Comparison of ENCODE assay signal across 1 cellular context in the genomic region with DNA sequence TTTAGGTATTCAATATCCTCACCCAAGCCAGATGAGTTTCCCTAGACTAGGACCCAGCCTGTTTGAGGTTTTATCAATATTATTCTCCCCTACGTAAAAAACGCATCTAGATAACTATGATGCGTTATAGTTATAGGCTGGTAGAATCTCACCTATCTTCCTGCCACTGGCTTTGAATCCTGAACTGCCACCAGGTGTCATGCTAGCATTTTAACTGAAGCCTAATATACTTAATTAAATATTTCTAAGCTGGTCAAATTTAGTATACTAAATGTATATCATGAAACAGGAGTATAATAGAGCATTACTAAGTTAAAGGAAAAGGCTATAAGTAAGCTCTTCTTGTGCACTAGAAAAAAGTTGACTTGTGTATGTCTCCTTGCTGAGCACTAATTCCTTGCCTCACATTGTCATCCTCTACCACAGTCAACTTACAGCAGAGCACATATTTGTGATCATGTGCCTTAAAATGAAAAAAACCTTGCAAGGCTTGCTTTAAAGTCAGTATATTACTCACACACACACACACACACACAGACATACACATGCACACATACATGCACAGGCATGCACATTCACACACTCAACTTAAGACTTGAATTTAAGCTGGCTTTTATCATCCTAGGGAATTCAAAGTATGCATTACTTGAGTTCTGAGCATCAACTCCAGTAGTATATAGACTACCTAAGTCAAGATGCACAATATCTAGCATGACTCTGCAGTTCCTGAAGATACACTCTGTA.
TF ChIP-seq lines count a peak whose summit lies in the region.

No MANE protein-coding gene starts in this region.

TF ChIP-seq in neural cell, 6 proteins besides CTCF, POLR2A, EP300 and RAD21 (continued from another document):
- TF ChIP-seq, protein P1, sequence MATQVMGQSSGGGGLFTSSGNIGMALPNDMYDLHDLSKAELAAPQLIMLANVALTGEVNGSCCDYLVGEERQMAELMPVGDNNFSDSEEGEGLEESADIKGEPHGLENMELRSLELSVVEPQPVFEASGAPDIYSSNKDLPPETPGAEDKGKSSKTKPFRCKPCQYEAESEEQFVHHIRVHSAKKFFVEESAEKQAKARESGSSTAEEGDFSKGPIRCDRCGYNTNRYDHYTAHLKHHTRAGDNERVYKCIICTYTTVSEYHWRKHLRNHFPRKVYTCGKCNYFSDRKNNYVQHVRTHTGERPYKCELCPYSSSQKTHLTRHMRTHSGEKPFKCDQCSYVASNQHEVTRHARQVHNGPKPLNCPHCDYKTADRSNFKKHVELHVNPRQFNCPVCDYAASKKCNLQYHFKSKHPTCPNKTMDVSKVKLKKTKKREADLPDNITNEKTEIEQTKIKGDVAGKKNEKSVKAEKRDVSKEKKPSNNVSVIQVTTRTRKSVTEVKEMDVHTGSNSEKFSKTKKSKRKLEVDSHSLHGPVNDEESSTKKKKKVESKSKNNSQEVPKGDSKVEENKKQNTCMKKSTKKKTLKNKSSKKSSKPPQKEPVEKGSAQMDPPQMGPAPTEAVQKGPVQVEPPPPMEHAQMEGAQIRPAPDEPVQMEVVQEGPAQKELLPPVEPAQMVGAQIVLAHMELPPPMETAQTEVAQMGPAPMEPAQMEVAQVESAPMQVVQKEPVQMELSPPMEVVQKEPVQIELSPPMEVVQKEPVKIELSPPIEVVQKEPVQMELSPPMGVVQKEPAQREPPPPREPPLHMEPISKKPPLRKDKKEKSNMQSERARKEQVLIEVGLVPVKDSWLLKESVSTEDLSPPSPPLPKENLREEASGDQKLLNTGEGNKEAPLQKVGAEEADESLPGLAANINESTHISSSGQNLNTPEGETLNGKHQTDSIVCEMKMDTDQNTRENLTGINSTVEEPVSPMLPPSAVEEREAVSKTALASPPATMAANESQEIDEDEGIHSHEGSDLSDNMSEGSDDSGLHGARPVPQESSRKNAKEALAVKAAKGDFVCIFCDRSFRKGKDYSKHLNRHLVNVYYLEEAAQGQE (IDR thresholded peaks at IDR 0.05; ENCODE audit: borderline replicate concordance), result no peak
